In genomic region chr11:65425105-65425970, GRCh38 we compare ENCODE assay signal across 8 cellular contexts.
DNase-seq lines count a peak whose midpoint lies in the region; ATAC-seq and TF ChIP-seq lines count a peak whose summit lies in the region.

No MANE protein-coding gene starts in this region.

- peaks cover 38% of the 10 kb centered on the region for H3K36me3 ChIP-seq in rectal smooth muscle tissue (ENCODE audit: control insufficient read depth, insufficient read depth, low read length)

- H3K4me1 ChIP-seq in rectal smooth muscle tissue (ENCODE audit: control insufficient read depth, insufficient read depth, low read length) = peaks cover 44% of the 10 kb centered on the region

- peak overlapping the region; percentile 100 for H3K9ac ChIP-seq in rectal smooth muscle tissue (ENCODE audit: low read length)

- in situ Hi-C loops in GM13976 (cut with MboI; ENCODE audit: low sequenced_read_pairs, unreplicated experiment) = no loop called here

- no peak for ATAC-seq in GM18502 (IDR thresholded peaks at IDR 0.05; ENCODE audit: poor library complexity, unreplicated experiment)

- peak; percentile 68 for TF ChIP-seq POLR2A in GM19193 (IDR thresholded peaks at IDR 0.05; ENCODE audit: extremely low read depth, insufficient read depth, insufficient read length)

- H3K4me3 ChIP-seq in rectal smooth muscle tissue (ENCODE audit: low read length) = peak overlapping the region; percentile 99

- peak overlapping the region; percentile 100 for H3K27ac ChIP-seq in rectal smooth muscle tissue (ENCODE audit: low read depth, low read length)

- no peaks in the 10 kb centered on the region for H3K27me3 ChIP-seq in rectal smooth muscle tissue (ENCODE audit: control insufficient read depth, insufficient read depth, low read length)

- TF ChIP-seq CTCF in GM13976 (IDR thresholded peaks at IDR 0.05; ENCODE audit: borderline replicate concordance, control extremely low read depth, extremely low read depth, insufficient read depth, missing control alignments) = no peak

- DNase-seq in RPMI8226 (peak; percentile 84), germinal center (ENCODE audit: low spot score) (peak; percentile 69), OCI-M2 (lab: John Stamatoyannopoulos, UW; ENCODE audit: unreplicated experiment) (no peak), GM13976 (ENCODE audit: low spot score) (no peak)
- DNase-seq in activated effector memory CD4-positive, alpha-beta T cell treated with Interleukin-2 at 50 U/mL for 16 hours = peak; percentile 73

Comparison
In these comparisons a context has a peak if more than half of its experiments do, and no peak if none do; other contexts are left out.
1. DNase-seq: peak in RPMI8226 (single experiment), activated effector memory CD4-positive, alpha-beta T cell treated with Interleukin-2 at 50 U/mL for 16 hours (single experiment) and germinal center (single experiment); none in OCI-M2 (single experiment) and GM13976 (single experiment).